Comparison of ENCODE assay signal across 27 cellular contexts in the genomic region with DNA sequence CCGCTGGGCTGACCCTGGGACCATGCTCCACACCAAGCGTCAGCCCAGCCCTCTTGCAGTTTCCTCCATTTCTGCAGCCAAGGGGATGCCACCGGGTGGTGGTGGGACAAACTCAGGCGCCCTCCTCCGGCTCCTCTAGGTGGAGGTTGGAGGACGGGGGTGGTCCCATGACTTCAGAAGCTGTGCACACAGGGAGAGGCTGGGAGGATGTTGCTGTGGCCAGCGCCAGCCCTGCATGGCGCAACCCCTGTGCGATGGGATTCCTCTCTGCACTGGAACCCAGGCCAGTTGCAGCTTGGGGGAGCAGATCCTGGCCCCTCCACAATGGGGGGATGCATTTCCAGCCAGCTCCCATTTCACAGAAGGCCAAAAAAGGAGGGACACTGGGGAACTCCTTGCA.
"Had no signal": no experiment of that assay in that cellular context is flagged by ENCODE, and none has a peak within 500 bp of the region (broad histone marks: within the 10 kb centered on the region; RNA-seq: fewer than 3 reads in every experiment).

No MANE protein-coding gene starts in this region.

- DNase-seq: cortex of kidney; effector CD4-positive, alpha-beta T cell; foreskin fibroblast; gastrocnemius medialis; mucosa of descending colon; naive B cell; nephron progenitor cell; occipital lobe; ovary; retina; right lobe of liver; stimulated activated CD4-positive, alpha-beta T cell treated with anti-CD3 and anti-CD28 coated beads, Interleukin-12 subunit alpha, Interleukin-12 subunit beta, amount 100 ng/mL, for 4 hours; stimulated activated CD4-positive, alpha-beta T cell treated with anti-CD3 and anti-CD28 coated beads, Interleukin-1b, Interleukin-23, amount 100 ng/mL, for 48 hours; stimulated activated CD4-positive, alpha-beta T cell treated with anti-CD3 and anti-CD28 coated beads, Interleukin-4, amount 100 ng/mL, for 1 hour; stimulated activated CD8-positive, alpha-beta memory T cell treated with anti-CD3 and anti-CD28 coated beads, Interleukin-4, amount 100 ng/mL, for 48 hours; stimulated activated naive CD4-positive, alpha-beta T cell; stimulated activated naive CD8-positive, alpha-beta T cell treated with anti-CD3 and anti-CD28 coated beads, Interleukin-15, amount 100 ng/mL, for 72 hours; trophoblast cell had no signal

- H3K4me1 ChIP-seq: gastrocnemius medialis, right lobe of liver, suprapubic skin, vagina had no signal

- H3K4me3 ChIP-seq: gastrocnemius medialis, lung, mucosa of descending colon, ovary, right lobe of liver, smooth muscle cell, suprapubic skin, vagina had no signal

- H3K9me3 ChIP-seq: gastrocnemius medialis, mucosa of descending colon, ovary, right lobe of liver, suprapubic skin, vagina had no signal

- H3K4me2 ChIP-seq: smooth muscle cell had no signal

- H3K9me3 Mint-ChIP-seq: memory B cell; mesothelial cell of epicardium; naive B cell; stimulated activated naive CD8-positive, alpha-beta T cell treated with anti-CD3 and anti-CD28 coated beads, Interleukin-15, amount 100 ng/mL, for 72 hours had no signal

- H3K4me3 Mint-ChIP-seq: memory B cell; mesothelial cell of epicardium; naive B cell; stimulated activated naive CD8-positive, alpha-beta T cell treated with anti-CD3 and anti-CD28 coated beads, Interleukin-15, amount 100 ng/mL, for 72 hours had no signal

- H3K4me1 Mint-ChIP-seq: memory B cell; stimulated activated naive CD8-positive, alpha-beta T cell treated with anti-CD3 and anti-CD28 coated beads, Interleukin-15, amount 100 ng/mL, for 72 hours had no signal

- H3K27ac Mint-ChIP-seq: memory B cell; mesothelial cell of epicardium; nephron progenitor cell; stimulated activated naive CD8-positive, alpha-beta T cell treated with anti-CD3 and anti-CD28 coated beads, Interleukin-15, amount 100 ng/mL, for 72 hours had no signal

- H3K36me3 Mint-ChIP-seq: memory B cell, mesothelial cell of epicardium, naive B cell had no signal

- H3K27me3 ChIP-seq: ovary, right lobe of liver, vagina had no signal

- ATAC-seq: esophagus mucosa; gastrocnemius medialis; left lobe of liver; mucosa of descending colon; stimulated activated naive CD8-positive, alpha-beta T cell treated with anti-CD3 and anti-CD28 coated beads, Interleukin-15, amount 100 ng/mL, for 72 hours had no signal

- H3K27ac ChIP-seq: epithelial cell of prostate, gastrocnemius medialis, ovary, right lobe of liver, suprapubic skin, vagina had no signal

- H3K36me3 ChIP-seq: gastrocnemius medialis, ovary, right lobe of liver, suprapubic skin, vagina had no signal
